In the genomic region with DNA sequence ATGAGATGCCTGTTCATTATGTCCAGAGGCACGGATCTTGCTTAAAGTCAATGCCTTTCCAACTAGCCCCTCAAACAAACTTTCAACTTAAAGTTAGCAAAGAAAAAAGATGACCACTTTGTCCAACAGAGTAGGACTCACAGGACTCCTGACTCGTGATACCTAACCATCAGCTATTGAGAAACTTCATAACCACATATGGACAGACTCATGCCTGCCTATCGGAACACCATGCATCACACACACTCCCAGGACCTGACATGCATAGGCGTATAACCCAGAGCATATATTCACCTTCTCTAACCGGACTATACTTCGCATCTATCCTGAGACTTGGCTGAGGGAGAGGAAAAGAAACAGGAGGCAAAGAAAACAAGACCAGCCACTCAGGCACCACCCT, we compare ENCODE assay signal across 2 cellular contexts.
TF ChIP-seq lines count a peak whose summit lies in the region.

No MANE protein-coding gene starts in this region.

TF ChIP-seq in A549, 52 proteins besides CTCF, POLR2A, EP300 and RAD21:
- TF ChIP-seq, protein P1, sequence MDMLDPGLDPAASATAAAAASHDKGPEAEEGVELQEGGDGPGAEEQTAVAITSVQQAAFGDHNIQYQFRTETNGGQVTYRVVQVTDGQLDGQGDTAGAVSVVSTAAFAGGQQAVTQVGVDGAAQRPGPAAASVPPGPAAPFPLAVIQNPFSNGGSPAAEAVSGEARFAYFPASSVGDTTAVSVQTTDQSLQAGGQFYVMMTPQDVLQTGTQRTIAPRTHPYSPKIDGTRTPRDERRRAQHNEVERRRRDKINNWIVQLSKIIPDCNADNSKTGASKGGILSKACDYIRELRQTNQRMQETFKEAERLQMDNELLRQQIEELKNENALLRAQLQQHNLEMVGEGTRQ (IDR thresholded peaks at IDR 0.05) = no peak
- TF ChIP-seq, protein P2, sequence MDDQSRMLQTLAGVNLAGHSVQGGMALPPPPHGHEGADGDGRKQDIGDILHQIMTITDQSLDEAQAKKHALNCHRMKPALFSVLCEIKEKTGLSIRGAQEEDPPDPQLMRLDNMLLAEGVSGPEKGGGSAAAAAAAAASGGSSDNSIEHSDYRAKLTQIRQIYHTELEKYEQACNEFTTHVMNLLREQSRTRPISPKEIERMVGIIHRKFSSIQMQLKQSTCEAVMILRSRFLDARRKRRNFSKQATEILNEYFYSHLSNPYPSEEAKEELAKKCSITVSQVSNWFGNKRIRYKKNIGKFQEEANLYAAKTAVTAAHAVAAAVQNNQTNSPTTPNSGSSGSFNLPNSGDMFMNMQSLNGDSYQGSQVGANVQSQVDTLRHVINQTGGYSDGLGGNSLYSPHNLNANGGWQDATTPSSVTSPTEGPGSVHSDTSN (IDR thresholded peaks at IDR 0.05) = no peak

TF ChIP-seq in K562, 482 proteins besides CTCF, POLR2A, EP300 and RAD21:
- no peak for TF ChIP-seq ZNF140 (CRISPR knock-in tag; IDR thresholded peaks at IDR 0.05)
- no peak for TF ChIP-seq NEUROD1 (IDR thresholded peaks at IDR 0.05; ENCODE audit: borderline replicate concordance, low read depth, low read length, partially characterized antibody)
- no peak for TF ChIP-seq CREBBP (IDR thresholded peaks at IDR 0.05; ENCODE audit: low read depth, low read length)
- no peak for TF ChIP-seq BRD4 (IDR thresholded peaks at IDR 0.05)
- no peak for TF ChIP-seq SRF (CRISPR knock-in tag; IDR thresholded peaks at IDR 0.05)
- TF ChIP-seq ARHGAP35 (IDR thresholded peaks at IDR 0.05; ENCODE audit: partially characterized antibody) = no peak
- TF ChIP-seq, protein P3, sequence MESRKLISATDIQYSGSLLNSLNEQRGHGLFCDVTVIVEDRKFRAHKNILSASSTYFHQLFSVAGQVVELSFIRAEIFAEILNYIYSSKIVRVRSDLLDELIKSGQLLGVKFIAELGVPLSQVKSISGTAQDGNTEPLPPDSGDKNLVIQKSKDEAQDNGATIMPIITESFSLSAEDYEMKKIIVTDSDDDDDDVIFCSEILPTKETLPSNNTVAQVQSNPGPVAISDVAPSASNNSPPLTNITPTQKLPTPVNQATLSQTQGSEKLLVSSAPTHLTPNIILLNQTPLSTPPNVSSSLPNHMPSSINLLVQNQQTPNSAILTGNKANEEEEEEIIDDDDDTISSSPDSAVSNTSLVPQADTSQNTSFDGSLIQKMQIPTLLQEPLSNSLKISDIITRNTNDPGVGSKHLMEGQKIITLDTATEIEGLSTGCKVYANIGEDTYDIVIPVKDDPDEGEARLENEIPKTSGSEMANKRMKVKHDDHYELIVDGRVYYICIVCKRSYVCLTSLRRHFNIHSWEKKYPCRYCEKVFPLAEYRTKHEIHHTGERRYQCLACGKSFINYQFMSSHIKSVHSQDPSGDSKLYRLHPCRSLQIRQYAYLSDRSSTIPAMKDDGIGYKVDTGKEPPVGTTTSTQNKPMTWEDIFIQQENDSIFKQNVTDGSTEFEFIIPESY (CRISPR knock-in tag; IDR thresholded peaks at IDR 0.05) = no peak
- no peak for TF ChIP-seq ZNF311 (CRISPR knock-in tag; IDR thresholded peaks at IDR 0.05)
- TF ChIP-seq SMC3 (conservative IDR thresholded peaks at IDR 0.05; ENCODE audit: insufficient read depth, low read depth, low read length) = no peak
- no peak for TF ChIP-seq ZNF184 (CRISPR knock-in tag; IDR thresholded peaks at IDR 0.05)
TF ChIP-seq in K562: peak in this region for 0.
